ENCODE assay signal across 1 cellular context in the genomic region with DNA sequence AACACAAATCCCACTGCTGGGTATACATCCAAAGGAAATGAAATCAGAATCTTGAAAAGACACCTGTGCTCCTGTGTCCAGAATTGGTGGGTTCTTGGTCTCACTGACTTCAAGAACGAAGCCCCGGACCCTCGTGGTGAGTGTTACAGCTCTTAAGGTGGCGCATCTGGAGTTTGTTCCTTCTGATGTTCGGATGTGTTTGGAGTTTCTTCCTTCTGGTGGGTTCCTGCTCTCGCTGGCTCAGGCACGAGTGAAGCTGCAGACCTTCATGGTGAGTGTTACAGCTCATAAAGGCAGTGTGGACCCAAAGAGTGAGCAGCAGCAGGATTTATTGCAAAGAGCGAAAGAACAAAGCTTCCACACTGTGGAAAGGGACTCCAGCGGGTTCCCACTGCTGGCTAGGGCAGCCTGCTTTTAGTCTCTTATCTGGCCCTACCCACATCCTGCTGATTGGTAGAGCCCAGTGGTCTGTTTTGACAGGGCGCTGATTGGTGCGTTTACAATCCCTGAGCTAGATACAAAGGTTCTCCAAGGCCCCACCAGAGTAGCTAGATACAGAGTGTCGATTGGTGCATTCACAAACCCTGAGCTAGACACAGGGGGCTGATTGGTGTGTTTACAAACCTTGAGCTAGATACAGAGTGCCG.
TF ChIP-seq lines count a peak whose summit lies in the region.

No MANE protein-coding gene starts in this region.

TF ChIP-seq in K562, 482 proteins besides CTCF, POLR2A, EP300 and RAD21 (continued from another document):
- TF ChIP-seq GATAD2A (IDR thresholded peaks at IDR 0.05) (0 out of 2 replicates have a peak, but pooled peaks have one; percentile 22), ASH1L (IDR thresholded peaks at IDR 0.05; ENCODE audit: borderline replicate concordance, low read depth, partially characterized antibody) (peak; percentile 93), NFYB (IDR thresholded peaks at IDR 0.05; ENCODE audit: extremely low read depth, insufficient read length) (peak; percentile 76), CCNT2 (IDR thresholded peaks at IDR 0.05; ENCODE audit: borderline replicate concordance, extremely low read depth, insufficient read length, low read depth, low read length) (peak; percentile 32), KDM5B (IDR thresholded peaks at IDR 0.05; ENCODE audit: insufficient replicate concordance, low read depth, low read length) (peak; percentile 97), FOXK1 (CRISPR knock-in tag; IDR thresholded peaks at IDR 0.05; ENCODE audit: borderline replicate concordance) (0 out of 2 replicates have a peak, but pooled peaks have one; percentile 26), HIVEP1 (CRISPR knock-in tag; IDR thresholded peaks at IDR 0.05) (0 out of 2 replicates have a peak, but pooled peaks have one; percentile 42), MTA1 (IDR thresholded peaks at IDR 0.05; ENCODE audit: borderline replicate concordance) (peak; percentile 51; the same call in 1 of the 2 replicates)
- TF ChIP-seq, protein P1, sequence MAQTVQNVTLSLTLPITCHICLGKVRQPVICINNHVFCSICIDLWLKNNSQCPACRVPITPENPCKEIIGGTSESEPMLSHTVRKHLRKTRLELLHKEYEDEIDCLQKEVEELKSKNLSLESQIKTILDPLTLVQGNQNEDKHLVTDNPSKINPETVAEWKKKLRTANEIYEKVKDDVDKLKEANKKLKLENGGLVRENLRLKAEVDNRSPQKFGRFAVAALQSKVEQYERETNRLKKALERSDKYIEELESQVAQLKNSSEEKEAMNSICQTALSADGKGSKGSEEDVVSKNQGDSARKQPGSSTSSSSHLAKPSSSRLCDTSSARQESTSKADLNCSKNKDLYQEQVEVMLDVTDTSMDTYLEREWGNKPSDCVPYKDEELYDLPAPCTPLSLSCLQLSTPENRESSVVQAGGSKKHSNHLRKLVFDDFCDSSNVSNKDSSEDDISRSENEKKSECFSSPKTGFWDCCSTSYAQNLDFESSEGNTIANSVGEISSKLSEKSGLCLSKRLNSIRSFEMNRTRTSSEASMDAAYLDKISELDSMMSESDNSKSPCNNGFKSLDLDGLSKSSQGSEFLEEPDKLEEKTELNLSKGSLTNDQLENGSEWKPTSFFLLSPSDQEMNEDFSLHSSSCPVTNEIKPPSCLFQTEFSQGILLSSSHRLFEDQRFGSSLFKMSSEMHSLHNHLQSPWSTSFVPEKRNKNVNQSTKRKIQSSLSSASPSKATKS (CRISPR knock-in tag; IDR thresholded peaks at IDR 0.05) = 0 out of 2 replicates have a peak, but pooled peaks have one; percentile 30
- TF ChIP-seq, protein P2, sequence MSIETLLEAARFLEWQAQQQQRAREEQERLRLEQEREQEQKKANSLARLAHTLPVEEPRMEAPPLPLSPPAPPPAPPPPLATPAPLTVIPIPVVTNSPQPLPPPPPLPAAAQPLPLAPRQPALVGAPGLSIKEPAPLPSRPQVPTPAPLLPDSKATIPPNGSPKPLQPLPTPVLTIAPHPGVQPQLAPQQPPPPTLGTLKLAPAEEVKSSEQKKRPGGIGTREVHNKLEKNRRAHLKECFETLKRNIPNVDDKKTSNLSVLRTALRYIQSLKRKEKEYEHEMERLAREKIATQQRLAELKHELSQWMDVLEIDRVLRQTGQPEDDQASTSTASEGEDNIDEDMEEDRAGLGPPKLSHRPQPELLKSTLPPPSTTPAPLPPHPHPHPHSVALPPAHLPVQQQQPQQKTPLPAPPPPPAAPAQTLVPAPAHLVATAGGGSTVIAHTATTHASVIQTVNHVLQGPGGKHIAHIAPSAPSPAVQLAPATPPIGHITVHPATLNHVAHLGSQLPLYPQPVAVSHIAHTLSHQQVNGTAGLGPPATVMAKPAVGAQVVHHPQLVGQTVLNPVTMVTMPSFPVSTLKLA (conservative IDR thresholded peaks at IDR 0.05) = peak; percentile 29 to 80; a peak in 3 of 4 replicates
- TF ChIP-seq, protein P3, sequence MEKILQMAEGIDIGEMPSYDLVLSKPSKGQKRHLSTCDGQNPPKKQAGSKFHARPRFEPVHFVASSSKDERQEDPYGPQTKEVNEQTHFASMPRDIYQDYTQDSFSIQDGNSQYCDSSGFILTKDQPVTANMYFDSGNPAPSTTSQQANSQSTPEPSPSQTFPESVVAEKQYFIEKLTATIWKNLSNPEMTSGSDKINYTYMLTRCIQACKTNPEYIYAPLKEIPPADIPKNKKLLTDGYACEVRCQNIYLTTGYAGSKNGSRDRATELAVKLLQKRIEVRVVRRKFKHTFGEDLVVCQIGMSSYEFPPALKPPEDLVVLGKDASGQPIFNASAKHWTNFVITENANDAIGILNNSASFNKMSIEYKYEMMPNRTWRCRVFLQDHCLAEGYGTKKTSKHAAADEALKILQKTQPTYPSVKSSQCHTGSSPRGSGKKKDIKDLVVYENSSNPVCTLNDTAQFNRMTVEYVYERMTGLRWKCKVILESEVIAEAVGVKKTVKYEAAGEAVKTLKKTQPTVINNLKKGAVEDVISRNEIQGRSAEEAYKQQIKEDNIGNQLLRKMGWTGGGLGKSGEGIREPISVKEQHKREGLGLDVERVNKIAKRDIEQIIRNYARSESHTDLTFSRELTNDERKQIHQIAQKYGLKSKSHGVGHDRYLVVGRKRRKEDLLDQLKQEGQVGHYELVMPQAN (IDR thresholded peaks at IDR 0.05; ENCODE audit: borderline replicate concordance) = peak; percentile 65
- TF ChIP-seq, protein P4, sequence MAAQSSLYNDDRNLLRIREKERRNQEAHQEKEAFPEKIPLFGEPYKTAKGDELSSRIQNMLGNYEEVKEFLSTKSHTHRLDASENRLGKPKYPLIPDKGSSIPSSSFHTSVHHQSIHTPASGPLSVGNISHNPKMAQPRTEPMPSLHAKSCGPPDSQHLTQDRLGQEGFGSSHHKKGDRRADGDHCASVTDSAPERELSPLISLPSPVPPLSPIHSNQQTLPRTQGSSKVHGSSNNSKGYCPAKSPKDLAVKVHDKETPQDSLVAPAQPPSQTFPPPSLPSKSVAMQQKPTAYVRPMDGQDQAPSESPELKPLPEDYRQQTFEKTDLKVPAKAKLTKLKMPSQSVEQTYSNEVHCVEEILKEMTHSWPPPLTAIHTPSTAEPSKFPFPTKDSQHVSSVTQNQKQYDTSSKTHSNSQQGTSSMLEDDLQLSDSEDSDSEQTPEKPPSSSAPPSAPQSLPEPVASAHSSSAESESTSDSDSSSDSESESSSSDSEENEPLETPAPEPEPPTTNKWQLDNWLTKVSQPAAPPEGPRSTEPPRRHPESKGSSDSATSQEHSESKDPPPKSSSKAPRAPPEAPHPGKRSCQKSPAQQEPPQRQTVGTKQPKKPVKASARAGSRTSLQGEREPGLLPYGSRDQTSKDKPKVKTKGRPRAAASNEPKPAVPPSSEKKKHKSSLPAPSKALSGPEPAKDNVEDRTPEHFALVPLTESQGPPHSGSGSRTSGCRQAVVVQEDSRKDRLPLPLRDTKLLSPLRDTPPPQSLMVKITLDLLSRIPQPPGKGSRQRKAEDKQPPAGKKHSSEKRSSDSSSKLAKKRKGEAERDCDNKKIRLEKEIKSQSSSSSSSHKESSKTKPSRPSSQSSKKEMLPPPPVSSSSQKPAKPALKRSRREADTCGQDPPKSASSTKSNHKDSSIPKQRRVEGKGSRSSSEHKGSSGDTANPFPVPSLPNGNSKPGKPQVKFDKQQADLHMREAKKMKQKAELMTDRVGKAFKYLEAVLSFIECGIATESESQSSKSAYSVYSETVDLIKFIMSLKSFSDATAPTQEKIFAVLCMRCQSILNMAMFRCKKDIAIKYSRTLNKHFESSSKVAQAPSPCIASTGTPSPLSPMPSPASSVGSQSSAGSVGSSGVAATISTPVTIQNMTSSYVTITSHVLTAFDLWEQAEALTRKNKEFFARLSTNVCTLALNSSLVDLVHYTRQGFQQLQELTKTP (IDR thresholded peaks at IDR 0.05; ENCODE audit: low read depth in 1 of 2, partially characterized antibody in 2 of 2) = peak; percentile 71 to 91
- TF ChIP-seq, protein P5, sequence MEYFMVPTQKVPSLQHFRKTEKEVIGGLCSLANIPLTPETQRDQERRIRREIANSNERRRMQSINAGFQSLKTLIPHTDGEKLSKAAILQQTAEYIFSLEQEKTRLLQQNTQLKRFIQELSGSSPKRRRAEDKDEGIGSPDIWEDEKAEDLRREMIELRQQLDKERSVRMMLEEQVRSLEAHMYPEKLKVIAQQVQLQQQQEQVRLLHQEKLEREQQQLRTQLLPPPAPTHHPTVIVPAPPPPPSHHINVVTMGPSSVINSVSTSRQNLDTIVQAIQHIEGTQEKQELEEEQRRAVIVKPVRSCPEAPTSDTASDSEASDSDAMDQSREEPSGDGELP (CRISPR knock-in tag; IDR thresholded peaks at IDR 0.05; ENCODE audit: borderline replicate concordance) = 0 out of 2 replicates have a peak, but pooled peaks have one; percentile 64
